In genomic region chr3:189070965-189071364, GRCh38 we compare ENCODE assay signal across 23 cellular contexts.
"Had no signal": no experiment of that assay in that cellular context is flagged by ENCODE, and none has a peak within 500 bp of the region (broad histone marks: within the 10 kb centered on the region; RNA-seq: fewer than 3 reads in every experiment).

No MANE protein-coding gene starts in this region.

- H3K27me3 Mint-ChIP-seq: T-cell had no signal

- H3K36me3 Mint-ChIP-seq: T-cell had no signal

- ATAC-seq: Right ventricle myocardium inferior, SK-N-SH treated with all-trans-retinoic acid at 6 μM for 48 hours had no signal

- H3K4me1 ChIP-seq: SJCRH30 had no signal

- H3K27ac ChIP-seq: KMS-11, RWPE1, SJCRH30, SK-N-MC had no signal

- H3K9ac ChIP-seq: KMS-11 had no signal

- H3K36me3 ChIP-seq: SJCRH30 had no signal

- H3K4me2 ChIP-seq: KMS-11 had no signal

- H3K9me3 ChIP-seq: SJCRH30 had no signal

- DNase-seq: Karpas-422, MM.1S, MV-4-11, NCI-H1092, NCI-H1417 treated with DMSO at 0.1 percent for 48 hours, NCI-H1930, NCI-H2029 treated with DMSO at 0.1 percent for 48 hours, NCI-H2081 treated with DMSO at 0.1 percent for 48 hours, NCI-H2107, NCI-H446 treated with DMSO at 0.1 percent for 48 hours, NCI-H510A, NCI-H526, NCI-H774, OCI-M1, SHP77, SIG-M5, SJCRH30, T-cell had no signal

- H3K27me3 ChIP-seq: SJCRH30 had no signal

- H3K4me3 Mint-ChIP-seq: T-cell had no signal

- H3K4me3 ChIP-seq: SJCRH30, SK-N-MC had no signal
